Comparison of ENCODE assay signal across 9 cellular contexts in the genomic region with DNA sequence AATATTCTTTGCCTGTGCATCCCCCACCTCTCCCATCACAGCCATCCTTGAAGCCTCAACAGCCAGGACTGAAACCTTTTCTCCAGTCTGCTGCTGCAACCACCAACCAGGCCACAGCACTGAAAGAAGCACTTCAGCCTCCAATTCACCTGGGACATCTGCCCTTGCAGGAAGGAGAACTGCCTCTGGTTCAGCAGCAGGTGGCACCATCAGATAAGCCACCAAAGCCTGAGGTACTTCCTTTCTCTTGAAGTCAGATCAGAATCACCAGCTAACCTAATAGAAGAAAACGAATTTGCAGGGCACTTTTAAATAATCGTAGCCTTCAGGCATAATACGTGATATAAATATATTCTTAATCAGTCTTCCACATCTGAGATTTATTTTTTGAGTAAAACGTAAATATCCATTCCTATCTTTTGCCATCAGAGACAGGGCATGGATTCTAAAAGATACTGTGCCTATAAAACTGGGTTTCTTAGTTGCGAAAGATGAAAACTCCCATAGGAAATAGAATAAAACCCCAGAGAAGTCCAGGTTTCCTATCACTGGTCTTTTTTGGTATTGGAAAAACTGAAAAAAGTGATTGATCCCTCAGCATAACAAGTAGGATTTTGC. TPM values are rescaled to one million over a fixed set of nuclear protein-coding genes. Genes with fewer than 3 reads are reported as not detected.
A peak's percentile ranks its signal among the peaks of the same experiment; 100 is the strongest.
DNase-seq lines count a peak whose midpoint lies in the region; ATAC-seq and TF ChIP-seq lines count a peak whose summit lies in the region.
"Had no signal": no experiment of that assay in that cellular context is flagged by ENCODE, and none has a peak within 500 bp of the region (broad histone marks: within the 10 kb centered on the region; RNA-seq: fewer than 3 reads in every experiment).

No MANE protein-coding gene starts in this region.

- no peaks in the 10 kb centered on the region for H3K9me3 Mint-ChIP-seq in activated naive CD4-positive, alpha-beta T cell treated with anti-CD3 and anti-CD28 coated beads for 36 hours

- peak; percentile 93 for TF ChIP-seq CTCF in GM13976 (IDR thresholded peaks at IDR 0.05; ENCODE audit: borderline replicate concordance, control extremely low read depth, extremely low read depth, insufficient read depth, missing control alignments)
- peak; percentile 84 for TF ChIP-seq CTCF in NB4 (IDR thresholded peaks at IDR 0.05; ENCODE audit: low read depth, low read length)

- ATAC-seq in HG02623 (IDR thresholded peaks at IDR 0.05; ENCODE audit: unreplicated experiment) (peak; percentile 98), left cardiac atrium (peak; percentile 54 to 61)

- in situ Hi-C loops in GM13976 (cut with MboI; ENCODE audit: low sequenced_read_pairs, unreplicated experiment) = no loop called here
- in situ Hi-C loops in SK-MEL-5 (cut with HindIII; ENCODE audit: low pct_unique_long_range_greater_than_20kb, low sequenced_read_pairs) = no loop called here

- DNase-seq in GM13976 (ENCODE audit: low spot score) = peak; percentile 49
- DNase-seq in NB4 (ENCODE audit: low read depth) = peak; percentile 81
- peak; percentile 85 for DNase-seq in SK-MEL-5 (ENCODE audit: low read depth, low spot score)
- DNase-seq in activated naive CD4-positive, alpha-beta T cell treated with anti-CD3 and anti-CD28 coated beads for 36 hours = peak; percentile 81
- DNase-seq in left cardiac atrium = peak; percentile 21
- peak; percentile 30 for DNase-seq in skeletal muscle cell (ENCODE audit: low read depth)
- DNase-seq in dedifferentiated amniotic fluid mesenchymal stem cell (ENCODE audit: extremely low spot score) = no peak

- no peak overlapping the region for H3K27ac Mint-ChIP-seq in activated naive CD4-positive, alpha-beta T cell treated with anti-CD3 and anti-CD28 coated beads for 36 hours

- H3K4me3 Mint-ChIP-seq in activated naive CD4-positive, alpha-beta T cell treated with anti-CD3 and anti-CD28 coated beads for 36 hours = no peak overlapping the region

- no peaks in the 10 kb centered on the region for H3K27me3 Mint-ChIP-seq in activated naive CD4-positive, alpha-beta T cell treated with anti-CD3 and anti-CD28 coated beads for 36 hours (ENCODE audit: low read depth)

- H3K4me3 ChIP-seq in NB4 (ENCODE audit: low read depth, low read length) (no peak overlapping the region), skeletal muscle cell (ENCODE audit: low read depth, low read length) (no peak overlapping the region)
- H3K4me3 ChIP-seq: skin epidermis had no signal

- intact Hi-C loops in activated naive CD4-positive, alpha-beta T cell treated with anti-CD3 and anti-CD28 coated beads for 36 hours (cut with micrococcal nuclease) = loop anchor here (1.0 to 5.0 kb wide), 8 partner anchors 51 to 1702 kb away; a partner anchor contains a TSS
- intact Hi-C loops in left cardiac atrium (cut with DNase I) = loop anchor here in 1 of 2 donors (10.0 kb wide), 1 partner anchor 1113 kb away; no protein-coding TSS in a partner anchor

- no peaks in the 10 kb centered on the region for H3K36me3 Mint-ChIP-seq in activated naive CD4-positive, alpha-beta T cell treated with anti-CD3 and anti-CD28 coated beads for 36 hours (ENCODE audit: low read depth)

- CTCF ChIA-PET in activated naive CD4-positive, alpha-beta T cell treated with anti-CD3 and anti-CD28 coated beads for 36 hours (lab: Charles Lee) = interaction anchor here (0.5 to 1.7 kb wide), 7 partner anchors 9 to 1701 kb away, joined by 3 to 7 read pairs (median 4); no protein-coding TSS in a partner anchor

- H3K4me1 Mint-ChIP-seq in activated naive CD4-positive, alpha-beta T cell treated with anti-CD3 and anti-CD28 coated beads for 36 hours (ENCODE audit: low read depth) = no peaks in the 10 kb centered on the region

- TF ChIP-seq POLR2A in NB4 (IDR thresholded peaks at IDR 0.05; ENCODE audit: extremely low read depth, insufficient read length) = no peak

RNA-seq across cellular contexts. Expression of a gene that starts 9.5 kb away (rescaled TPM):
- total RNA-seq in SK-MEL-5 (2014; rRNA removed; shearing (Covaris generic)) = 0.13 TPM in 1 of 2 replicates, not detected in the other
- 0.04 TPM in 1 of 2 replicates, not detected in the other for polyA plus RNA-seq in SK-MEL-5 (2015; cell fraction: cytosol; rRNA removed)
- not detected in 2 replicates for polyA plus RNA-seq in SK-MEL-5 (2015; cell fraction: nucleus; rRNA removed)
- not detected for total RNA-seq in activated naive CD4-positive, alpha-beta T cell treated with anti-CD3 and anti-CD28 coated beads for 36 hours
- not detected for total RNA-seq in left cardiac atrium

RNA-seq across cellular contexts. Expression of a gene that starts 27.0 kb away (rescaled TPM):
- 0.08 TPM in 1 of 2 replicates, not detected in the other for total RNA-seq in SK-MEL-5 (2014; rRNA removed; shearing (Covaris generic))
- 0.34 TPM in 1 of 2 replicates, not detected in the other for polyA plus RNA-seq in SK-MEL-5 (2015; cell fraction: cytosol; rRNA removed)
- polyA plus RNA-seq in SK-MEL-5 (2015; cell fraction: nucleus; rRNA removed) = 0.09 and 0.22 TPM in 2 replicates
- total RNA-seq in activated naive CD4-positive, alpha-beta T cell treated with anti-CD3 and anti-CD28 coated beads for 36 hours = not detected
- total RNA-seq in left cardiac atrium = 1 to 10 TPM; 1.2 to 2.9 TPM
